ENCODE assay signal across 10 cellular contexts in the genomic region with DNA sequence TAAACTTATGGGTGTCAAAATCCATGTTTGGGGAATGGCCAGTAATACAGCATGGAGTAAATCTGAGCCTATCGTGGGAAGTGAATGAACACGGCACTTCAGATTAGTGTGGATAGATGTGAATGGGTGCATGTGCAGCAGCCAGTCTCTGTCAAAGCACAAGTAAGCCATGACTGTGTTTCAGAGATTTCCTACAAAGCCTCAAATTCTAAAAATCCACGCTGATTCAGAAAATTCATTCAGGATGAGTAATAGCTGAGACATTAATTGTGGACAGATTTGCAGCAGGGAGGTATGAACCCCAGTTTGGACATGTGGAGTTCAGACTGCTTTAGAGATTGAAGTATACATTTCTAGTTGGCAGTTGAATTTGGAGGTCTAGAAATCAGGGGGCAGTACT.
DNase-seq lines count a peak whose midpoint lies in the region; ATAC-seq, FAIRE-seq and TF ChIP-seq lines count a peak whose summit lies in the region.
"Had no signal": no experiment of that assay in that cellular context is flagged by ENCODE, and none has a peak within 500 bp of the region (broad histone marks: within the 10 kb centered on the region; RNA-seq: fewer than 3 reads in every experiment).

No MANE protein-coding gene starts in this region.

- TF ChIP-seq POLR2A in HepG2 (IDR thresholded peaks at IDR 0.05; ENCODE audit: insufficient read depth in 1 of 2, low read depth in 2 of 2, low read length in 2 of 2) (no peak), esophagus squamous epithelium (IDR thresholded peaks at IDR 0.05) (no peak)

- ATAC-seq in HepG2 (peak; percentile 27; the same call in 1 of the 3 replicates), HG03159 (IDR thresholded peaks at IDR 0.05; ENCODE audit: unreplicated experiment) (no peak), HG02623 (IDR thresholded peaks at IDR 0.05; ENCODE audit: unreplicated experiment) (no peak)

- no peaks in the 10 kb centered on the region for H3K36me3 Mint-ChIP-seq in endothelial cell (ENCODE audit: low read depth, unreplicated experiment)

- no TSS peak for BruUV-seq in HepG2 (replicated peaks; lab: Mats Ljungman, UMichigan)

- CTCF ChIA-PET in AG04450 (lab: Charles Lee) (interaction anchor here (1.4 kb wide), 2 partner anchors 25 to 110 kb away, joined by 3 to 5 read pairs; no protein-coding TSS in a partner anchor), HepG2 (lab: Yijun Ruan, JAX; ENCODE audit: low intra/inter-chr PET ratio, low total read pairs) (no interaction called here)

- in situ Hi-C loops in HepG2 (cut with HindIII; ENCODE audit: extremely low pct_ligation_motif_present, low pct_unique_long_range_greater_than_20kb), result no loop called here

- intact Hi-C loops in HepG2 (cut with micrococcal nuclease; ENCODE audit: unreplicated experiment), result no loop called here
- intact Hi-C loops in esophagus squamous epithelium (cut with DNase I), result no loop called here

- H3K79me2 ChIP-seq in HepG2 (ENCODE audit: insufficient read depth, low read length), result peaks cover 57% of the 10 kb centered on the region

- H3K27me3 ChIP-seq in AG04450 (ENCODE audit: control insufficient read depth, insufficient read depth, low read length) (no peaks in the 10 kb centered on the region), HepG2 (ENCODE audit: control insufficient read depth in 1 of 2, insufficient read depth in 2 of 2, low read length in 2 of 2) (no peaks in the 10 kb centered on the region), esophagus squamous epithelium (no peaks in the 10 kb centered on the region)

- no peak overlapping the region for H3K4me3 Mint-ChIP-seq in endothelial cell (ENCODE audit: unreplicated experiment)

- peak overlapping the region; percentile 19 for H3K27ac Mint-ChIP-seq in endothelial cell (ENCODE audit: unreplicated experiment)

- no peak overlapping the region for H3K9ac ChIP-seq in HepG2 (ENCODE audit: insufficient read depth, low read depth, low read length)

- H3K9me3 ChIP-seq in AG04450 (ENCODE audit: control insufficient read depth, insufficient read depth, low read length) (no peaks in the 10 kb centered on the region), HepG2 (ENCODE audit: low read length) (no peaks in the 10 kb centered on the region), esophagus squamous epithelium (no peaks in the 10 kb centered on the region)

- H3K36me3 ChIP-seq in HepG2 (replicated peaks in 1 of 2; ENCODE audit: control insufficient read depth in 1 of 2, insufficient read depth in 2 of 2, low read length in 2 of 2) (no peaks in the 10 kb centered on the region; a peak in 2 of 5 replicates), esophagus squamous epithelium (no peaks in the 10 kb centered on the region)

- H4K20me1 ChIP-seq in HepG2 (ENCODE audit: insufficient read depth, low read length), result peaks cover 26% of the 10 kb centered on the region

- no peak for TF ChIP-seq RAD21 in HepG2 (CRISPR knock-in tag; IDR thresholded peaks at IDR 0.05)

- 97% methylated on average over 3 of the region's 3 CpGs for WGBS in HepG2 (ENCODE audit: low lambda C conversion rate)
- WGBS in esophagus squamous epithelium, 2 donors, result 15 to 34% methylated on average over 3 of the region's 3 CpGs

- H3K4me3 ChIP-seq in AG04450 (ENCODE audit: low read depth, low read length) (no peak overlapping the region), HepG2 (replicated peaks in 1 of 3; ENCODE audit: insufficient read depth in 1 of 3, low read depth in 2 of 3, low read length in 3 of 3) (no peak overlapping the region), esophagus squamous epithelium (no peak overlapping the region)

- H3K4me1 ChIP-seq in HepG2 (ENCODE audit: insufficient read depth, low read length) (peaks cover 34% of the 10 kb centered on the region), esophagus squamous epithelium (peaks cover 0 to 80% (median 24%) of the 10 kb centered on the region in 3 donors)

- H3K9me3 Mint-ChIP-seq in endothelial cell (ENCODE audit: unreplicated experiment), result no peaks in the 10 kb centered on the region

- TF ChIP-seq EP300 in HepG2 (IDR thresholded peaks at IDR 0.05; ENCODE audit: low read depth in 2 of 2, low read length in 2 of 2) (no peak), HepG2 (CRISPR knock-in tag; IDR thresholded peaks at IDR 0.05; ENCODE audit: borderline replicate concordance) (no peak)

- no peak overlapping the region for H2AFZ ChIP-seq in HepG2 (ENCODE audit: low read length)

- no peak overlapping the region for H3K4me2 ChIP-seq in HepG2 (ENCODE audit: low read depth, low read length)

- H3K27ac ChIP-seq in AG04450 (ENCODE audit: low read depth, low read length) (peak overlapping the region; percentile 34), HepG2 (ENCODE audit: extremely low read length, insufficient read depth, low read length) (no peak overlapping the region), esophagus squamous epithelium (no peak overlapping the region)

- POLR2A ChIA-PET in AG04450 (lab: Yijun Ruan, JAX) (no interaction called here), HepG2 (lab: Yijun Ruan, JAX) (no interaction called here)

- H3K27me3 Mint-ChIP-seq in endothelial cell (ENCODE audit: unreplicated experiment), result peaks cover 2% of the 10 kb centered on the region

- DNase-seq in AG04450 (ENCODE audit: low read depth, low spot score) (peak; percentile 69), M059J (ENCODE audit: low read depth) (peak; percentile 95), endothelial cell (ENCODE audit: low spot score) (no peak), HepG2 (ENCODE audit: low spot score) (no peak), germinal center (ENCODE audit: low spot score) (no peak), esophagus squamous epithelium (lab: John Stamatoyannopoulos, UW) (no peak)
- DNase-seq: activated CD8-positive, alpha-beta memory T cell treated with anti-CD3 and anti-CD28 coated beads, Interleukin-2, amount 50 U/mL, for 48 hours; C1 segment of cervical spinal cord had no signal

- H3K4me1 Mint-ChIP-seq in endothelial cell (ENCODE audit: unreplicated experiment), result peaks cover 46% of the 10 kb centered on the region

- no peak for TF ChIP-seq CTCF in AG04450 (IDR thresholded peaks at IDR 0.05; ENCODE audit: low read depth, low read length)
- TF ChIP-seq CTCF in endothelial cell (IDR thresholded peaks at IDR 0.05; ENCODE audit: unreplicated experiment), result no peak
- no peak for TF ChIP-seq CTCF in HepG2 (CRISPR knock-in tag; IDR thresholded peaks at IDR 0.05)
- no peak for TF ChIP-seq CTCF in esophagus squamous epithelium (IDR thresholded peaks at IDR 0.05)

- FAIRE-seq in HepG2 (lab: Jason Lieb, UNC), result no peak

TF ChIP-seq in HepG2, 621 proteins besides CTCF, POLR2A, EP300 and RAD21:
- TF ChIP-seq RBM22 (optimal IDR thresholded peaks at IDR 0.05; ENCODE audit: low read length) (peak; percentile 84), HIVEP1 (CRISPR knock-in tag; IDR thresholded peaks at IDR 0.05) (no peak)

Comparison
In these comparisons a context has a peak if more than half of its experiments do, and no peak if none do; other contexts are left out.
1. DNase-seq: peak in AG04450 (single experiment) and M059J (single experiment); none in endothelial cell (single experiment), HepG2 (single experiment), germinal center (single experiment) and esophagus squamous epithelium (single experiment).